Comparison of ENCODE assay signal across 28 cellular contexts in genomic region chr6:30047220-30047619, GRCh38. TPM values are rescaled to one million over a fixed set of nuclear protein-coding genes. Genes with fewer than 3 reads are reported as not detected.
"Had no signal": no experiment of that assay in that cellular context is flagged by ENCODE, and none has a peak within 500 bp of the region (broad histone marks: within the 10 kb centered on the region; RNA-seq: fewer than 3 reads in every experiment).

No MANE protein-coding gene starts in this region.

- H3K36me3 ChIP-seq: adrenal gland, left lung, sigmoid colon, vagina had no signal

- H3K4me3 Mint-ChIP-seq: activated CD4-positive, alpha-beta memory T cell treated with anti-CD3 and anti-CD28 coated beads for 36 hours; activated naive CD4-positive, alpha-beta T cell treated with anti-CD3 and anti-CD28 coated beads, Interleukin-2, amount 50 U/mL, for 24 hours; naive thymus-derived CD8-positive, alpha-beta T cell; stimulated activated naive B cell treated with anti-CD40 and anti-IgM and Interleukin-4, amounts not matched to agents 10 μg/mL and 1 μg/mL and 100 μg/mL, for 72 hours had no signal

- H3K9me3 Mint-ChIP-seq: activated CD4-positive, alpha-beta memory T cell treated with anti-CD3 and anti-CD28 coated beads for 36 hours; activated naive CD4-positive, alpha-beta T cell treated with anti-CD3 and anti-CD28 coated beads, Interleukin-2, amount 50 U/mL, for 24 hours; naive thymus-derived CD8-positive, alpha-beta T cell; stimulated activated naive B cell treated with anti-CD40 and anti-IgM and Interleukin-4, amounts not matched to agents 10 μg/mL and 1 μg/mL and 100 μg/mL, for 72 hours had no signal

- H3K27ac Mint-ChIP-seq: activated CD4-positive, alpha-beta memory T cell treated with anti-CD3 and anti-CD28 coated beads for 36 hours; activated naive CD4-positive, alpha-beta T cell treated with anti-CD3 and anti-CD28 coated beads, Interleukin-2, amount 50 U/mL, for 24 hours; progenitor cell of endocrine pancreas; stimulated activated naive B cell treated with anti-CD40 and anti-IgM and Interleukin-4, amounts not matched to agents 10 μg/mL and 1 μg/mL and 100 μg/mL, for 72 hours had no signal

- H3K27me3 Mint-ChIP-seq: activated CD4-positive, alpha-beta memory T cell treated with anti-CD3 and anti-CD28 coated beads for 36 hours; activated naive CD4-positive, alpha-beta T cell treated with anti-CD3 and anti-CD28 coated beads, Interleukin-2, amount 50 U/mL, for 24 hours; naive thymus-derived CD8-positive, alpha-beta T cell; progenitor cell of endocrine pancreas; stimulated activated naive B cell treated with anti-CD40 and anti-IgM and Interleukin-4, amounts not matched to agents 10 μg/mL and 1 μg/mL and 100 μg/mL, for 72 hours had no signal

- H3K9me3 ChIP-seq: adrenal gland, left lung, sigmoid colon, vagina had no signal

- H3K4me3 ChIP-seq: adrenal gland, hepatocyte, left lung, lung, sigmoid colon, smooth muscle cell, vagina had no signal

- H3K27ac ChIP-seq: adrenal gland, foreskin keratinocyte, hepatocyte, left lung, sigmoid colon, vagina had no signal

- H3K4me1 ChIP-seq: adrenal gland, left lung, sigmoid colon, vagina had no signal

- H3K27me3 ChIP-seq: adrenal gland, foreskin keratinocyte, hepatocyte, left lung, sigmoid colon, vagina had no signal

- ATAC-seq: foreskin keratinocyte; left lung; stimulated activated naive B cell treated with anti-CD40 and anti-IgM and Interleukin-4, amounts not matched to agents 10 μg/mL and 1 μg/mL and 100 μg/mL, for 72 hours had no signal

- DNase-seq: activated CD4-positive, alpha-beta memory T cell treated with anti-CD3 and anti-CD28 coated beads for 36 hours; activated CD4-positive, alpha-beta T cell treated with anti-CD3 and anti-CD28 coated beads for 48 hours; activated gamma-delta T cell treated with Interleukin-2 at 50 U/mL for 16 hours; adrenal gland; central memory CD4-positive, alpha-beta T cell; effector memory CD4-positive, alpha-beta T cell; foreskin keratinocyte; kidney glomerular epithelial cell; left lung; naive thymus-derived CD8-positive, alpha-beta T cell; retina; sigmoid colon; stimulated activated CD4-positive, alpha-beta T cell treated with anti-CD3 and anti-CD28 coated beads, Interleukin-2, amount 100 ng/mL, for 48 hours; stimulated activated CD8-positive, alpha-beta memory T cell treated with anti-CD3 and anti-CD28 coated beads, Interleukin-4, amount 100 ng/mL, for 48 hours; stimulated activated naive B cell treated with anti-CD40 and anti-IgM and Interleukin-4, amounts not matched to agents 10 μg/mL and 1 μg/mL and 100 μg/mL, for 72 hours; T-helper 9 cell; trophoblast cell had no signal

RNA-seq across cellular contexts. Expression of gene RNF39, which starts 28.3 kb away (rescaled TPM):
- total RNA-seq: activated CD4-positive, alpha-beta memory T cell treated with anti-CD3 and anti-CD28 coated beads for 36 hours; astrocyte; dermis microvascular lymphatic vessel endothelial cell; glomerular endothelial cell; naive thymus-derived CD8-positive, alpha-beta T cell; osteoblast; progenitor cell of endocrine pancreas; sigmoid colon; temporal lobe had no signal
